1 cellular context compared by ENCODE assay signal in genomic region chr10:87213150-87213765, GRCh38. TPM values are rescaled to one million over a fixed set of nuclear protein-coding genes. Genes with fewer than 3 reads are reported as not detected.
"Had no signal": no experiment of that assay in that cellular context is flagged by ENCODE, and none has a peak within 500 bp of the region (broad histone marks: within the 10 kb centered on the region; RNA-seq: fewer than 3 reads in every experiment).

No MANE protein-coding gene starts in this region.

RNA-seq across cellular contexts. Expression of gene NUTM2A, which starts 12.0 kb away (rescaled TPM):
- total RNA-seq: activated CD4-positive, alpha-beta T cell treated with anti-CD3 and anti-CD28 coated beads, Interleukin-2, amount 10 ng/mL, durations not matched to agents 24 days and 14 days had no signal
